ENCODE assay signal across 8 cellular contexts in the genomic region with DNA sequence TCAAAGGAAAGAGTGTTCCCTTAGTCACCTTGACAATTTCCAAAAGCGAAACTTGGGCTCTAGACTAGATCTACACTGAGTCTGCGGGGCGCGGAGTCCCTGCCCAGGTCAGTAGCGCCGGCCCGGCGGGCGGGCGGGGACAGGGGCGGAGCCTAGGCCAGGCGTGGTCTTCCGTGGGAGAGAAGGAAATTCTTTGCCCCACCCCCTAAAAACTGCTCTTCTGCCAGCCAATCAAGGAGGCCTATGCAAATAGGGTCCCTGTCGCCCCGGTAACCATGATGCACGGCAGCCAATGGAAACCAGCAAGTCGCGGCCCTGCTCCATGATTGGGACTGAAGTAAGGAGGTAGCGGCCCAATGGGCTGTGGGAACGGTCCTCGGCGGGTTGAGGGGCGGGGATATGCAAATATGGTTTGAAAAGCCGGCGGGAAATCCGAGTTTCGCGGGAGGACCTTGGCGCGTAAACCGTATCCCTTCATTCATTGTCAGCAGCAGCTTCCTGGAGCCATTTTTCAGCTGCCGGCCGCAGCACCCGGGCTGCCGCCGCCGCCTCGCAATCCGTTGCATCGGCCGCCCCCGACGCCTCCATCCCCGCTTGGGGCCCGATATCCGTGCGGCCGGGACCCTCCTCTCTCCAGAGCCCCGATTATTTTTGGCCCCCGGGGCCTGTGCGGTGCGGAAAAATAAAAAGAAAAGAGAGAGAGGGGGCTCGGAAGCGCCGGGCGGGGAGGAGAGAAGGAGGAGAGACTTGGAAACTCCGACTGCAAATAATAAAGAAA. TPM values are rescaled to one million over a fixed set of nuclear protein-coding genes. Genes with fewer than 3 reads are reported as not detected.
DNase-seq lines count a peak whose midpoint lies in the region; ATAC-seq and TF ChIP-seq lines count a peak whose summit lies in the region.

A gene (plus strand): TSS at position 477 of the 778 bp plus-strand sequence. CDS start 354 bp downstream, outside the sequence.

- H3K4me1 ChIP-seq in SK-N-SH (ENCODE audit: control insufficient read depth in 1 of 2, insufficient read depth in 2 of 2, low read depth in 1 of 2, low read length in 1 of 2) = peaks cover 0 to 2% of the 10 kb centered on the region in 2 experiments; a peak in 1 of 4 replicates

- peak within 1 kb of the TSS; percentile 83 to 86 for H3K4me3 ChIP-seq in SK-N-SH (ENCODE audit: low read depth in 2 of 2, low read length in 1 of 2)

- DNase-seq in GM04504 (ENCODE audit: low read depth) (peak; percentile 100), NCI-H1048 (lab: John Stamatoyannopoulos, UW) (peak; percentile 98), SK-N-SH (peak; percentile 96), germinal center (ENCODE audit: low spot score) (peak; percentile 100), non-pigmented ciliary epithelial cell (ENCODE audit: low read depth) (peak; percentile 99), superior temporal gyrus (ENCODE audit: extremely low spot score) (peak; percentile 99)
- peak; percentile 99 for DNase-seq in activated naive CD4-positive, alpha-beta T cell treated with anti-CD3 and anti-CD28 coated beads, Interleukin-2, amount 50 U/mL, for 16 hours

- H3F3A ChIP-seq in SK-N-SH (replicated peaks; ENCODE audit: insufficient read depth) = peaks cover 11% of the 10 kb centered on the region

- H4K20me1 ChIP-seq in SK-N-SH (ENCODE audit: insufficient read depth) = peaks cover 20% of the 10 kb centered on the region

- peak within 1 kb of the TSS; percentile 92 for H3K4me2 ChIP-seq in SK-N-SH

- TF ChIP-seq CTCF in SK-N-SH (IDR thresholded peaks at IDR 0.05) = no peak

- no peak for TF ChIP-seq RAD21 in SK-N-SH (IDR thresholded peaks at IDR 0.05; ENCODE audit: low read length)

- H3K9ac ChIP-seq in SK-N-SH = peak within 1 kb of the TSS; percentile 99

- CTCF ChIA-PET in SK-N-SH (lab: Yijun Ruan, JAX) = interaction anchor here (0.7 to 2.5 kb wide), 9 partner anchors 10 to 187 kb away, joined by 3 to 10 read pairs (median 4); no protein-coding TSS in a partner anchor

- no peaks in the 10 kb centered on the region for H3K27me3 ChIP-seq in SK-N-SH (ENCODE audit: insufficient read depth)

- H3K9me2 ChIP-seq in SK-N-SH = no peaks in the 10 kb centered on the region

- POLR2A ChIA-PET in SK-N-SH (lab: Yijun Ruan, JAX) = interaction anchor here (1.0 kb wide), 1 partner anchor 1186 kb away, joined by 3 read pairs; no protein-coding TSS in a partner anchor

- peaks cover 8 to 9% of the 10 kb centered on the region in 2 experiments for H3K36me3 ChIP-seq in SK-N-SH (replicated peaks in 1 of 2; ENCODE audit: control insufficient read depth in 1 of 2, insufficient read depth in 2 of 2, low read length in 1 of 2)

- H3K79me2 ChIP-seq in SK-N-SH (ENCODE audit: insufficient read depth) = peaks cover 35% of the 10 kb centered on the region

- under 1% methylated on average over 31 of the region's 57 CpGs for WGBS in SK-N-SH (ENCODE audit: low lambda C conversion rate)

- TF ChIP-seq EP300 in SK-N-SH (IDR thresholded peaks at IDR 0.05; ENCODE audit: borderline replicate concordance in 1 of 2, low read depth in 1 of 2, low read length in 1 of 2) = peak in 1 of 2 experiments; percentile 44; a peak in 1 of 4 replicates

- no peaks in the 10 kb centered on the region for H3K9me3 ChIP-seq in SK-N-SH

- peak; percentile 84 for ATAC-seq in HG02571 (IDR thresholded peaks at IDR 0.05; ENCODE audit: unreplicated experiment)

- peak within 1 kb of the TSS; percentile 93 to 97 for H3K27ac ChIP-seq in SK-N-SH (ENCODE audit: low read depth in 2 of 2, low read length in 1 of 2)

- H2AFZ ChIP-seq in SK-N-SH (ENCODE audit: low read depth) = peak within 1 kb of the TSS; percentile 77

TF ChIP-seq in SK-N-SH, 30 proteins besides CTCF, POLR2A, EP300 and RAD21 (continues in another document):
- no peak for TF ChIP-seq RCOR1 (IDR thresholded peaks at IDR 0.05; ENCODE audit: low read length)
- no peak for TF ChIP-seq JUND (IDR thresholded peaks at IDR 0.05)
- TF ChIP-seq, protein P1, sequence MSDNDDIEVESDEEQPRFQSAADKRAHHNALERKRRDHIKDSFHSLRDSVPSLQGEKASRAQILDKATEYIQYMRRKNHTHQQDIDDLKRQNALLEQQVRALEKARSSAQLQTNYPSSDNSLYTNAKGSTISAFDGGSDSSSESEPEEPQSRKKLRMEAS (IDR thresholded peaks at IDR 0.05; ENCODE audit: low read depth) = no peak; the same call in 1 of the 2 replicates
- no peak for TF ChIP-seq RXRA (IDR thresholded peaks at IDR 0.05; ENCODE audit: borderline replicate concordance, low read depth)
- no peak for TF ChIP-seq FOXJ3 (CRISPR knock-in tag; IDR thresholded peaks at IDR 0.05)
- TF ChIP-seq CHD2 (IDR thresholded peaks at IDR 0.05; ENCODE audit: low read length, partially characterized antibody) = peak; percentile 51
- TF ChIP-seq MXI1 (IDR thresholded peaks at IDR 0.05; ENCODE audit: low read depth, low read length) = peak; percentile 60
- TF ChIP-seq, protein P2, sequence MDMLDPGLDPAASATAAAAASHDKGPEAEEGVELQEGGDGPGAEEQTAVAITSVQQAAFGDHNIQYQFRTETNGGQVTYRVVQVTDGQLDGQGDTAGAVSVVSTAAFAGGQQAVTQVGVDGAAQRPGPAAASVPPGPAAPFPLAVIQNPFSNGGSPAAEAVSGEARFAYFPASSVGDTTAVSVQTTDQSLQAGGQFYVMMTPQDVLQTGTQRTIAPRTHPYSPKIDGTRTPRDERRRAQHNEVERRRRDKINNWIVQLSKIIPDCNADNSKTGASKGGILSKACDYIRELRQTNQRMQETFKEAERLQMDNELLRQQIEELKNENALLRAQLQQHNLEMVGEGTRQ (IDR thresholded peaks at IDR 0.05; ENCODE audit: borderline replicate concordance, low read depth, low read length) = no peak
- no peak; the same call in 1 of the 2 replicates for TF ChIP-seq GABPA (IDR thresholded peaks at IDR 0.05; ENCODE audit: low read depth)
- no peak for TF ChIP-seq NFIC (IDR thresholded peaks at IDR 0.05; ENCODE audit: borderline replicate concordance)
- peak; percentile 86 for TF ChIP-seq YY1 (IDR thresholded peaks at IDR 0.05; ENCODE audit: low read depth)
- TF ChIP-seq ELF1 (IDR thresholded peaks at IDR 0.05) = peak; percentile 62
- no peak for TF ChIP-seq GATA2 (CRISPR knock-in tag; IDR thresholded peaks at IDR 0.05)
- no peak for TF ChIP-seq MEF2A (IDR thresholded peaks at IDR 0.05; ENCODE audit: borderline replicate concordance, low read depth)
- TF ChIP-seq, protein P3, sequence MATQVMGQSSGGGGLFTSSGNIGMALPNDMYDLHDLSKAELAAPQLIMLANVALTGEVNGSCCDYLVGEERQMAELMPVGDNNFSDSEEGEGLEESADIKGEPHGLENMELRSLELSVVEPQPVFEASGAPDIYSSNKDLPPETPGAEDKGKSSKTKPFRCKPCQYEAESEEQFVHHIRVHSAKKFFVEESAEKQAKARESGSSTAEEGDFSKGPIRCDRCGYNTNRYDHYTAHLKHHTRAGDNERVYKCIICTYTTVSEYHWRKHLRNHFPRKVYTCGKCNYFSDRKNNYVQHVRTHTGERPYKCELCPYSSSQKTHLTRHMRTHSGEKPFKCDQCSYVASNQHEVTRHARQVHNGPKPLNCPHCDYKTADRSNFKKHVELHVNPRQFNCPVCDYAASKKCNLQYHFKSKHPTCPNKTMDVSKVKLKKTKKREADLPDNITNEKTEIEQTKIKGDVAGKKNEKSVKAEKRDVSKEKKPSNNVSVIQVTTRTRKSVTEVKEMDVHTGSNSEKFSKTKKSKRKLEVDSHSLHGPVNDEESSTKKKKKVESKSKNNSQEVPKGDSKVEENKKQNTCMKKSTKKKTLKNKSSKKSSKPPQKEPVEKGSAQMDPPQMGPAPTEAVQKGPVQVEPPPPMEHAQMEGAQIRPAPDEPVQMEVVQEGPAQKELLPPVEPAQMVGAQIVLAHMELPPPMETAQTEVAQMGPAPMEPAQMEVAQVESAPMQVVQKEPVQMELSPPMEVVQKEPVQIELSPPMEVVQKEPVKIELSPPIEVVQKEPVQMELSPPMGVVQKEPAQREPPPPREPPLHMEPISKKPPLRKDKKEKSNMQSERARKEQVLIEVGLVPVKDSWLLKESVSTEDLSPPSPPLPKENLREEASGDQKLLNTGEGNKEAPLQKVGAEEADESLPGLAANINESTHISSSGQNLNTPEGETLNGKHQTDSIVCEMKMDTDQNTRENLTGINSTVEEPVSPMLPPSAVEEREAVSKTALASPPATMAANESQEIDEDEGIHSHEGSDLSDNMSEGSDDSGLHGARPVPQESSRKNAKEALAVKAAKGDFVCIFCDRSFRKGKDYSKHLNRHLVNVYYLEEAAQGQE (IDR thresholded peaks at IDR 0.05; ENCODE audit: low read depth, low read length) = peak; percentile 29; the same call in 1 of the 2 replicates
- TF ChIP-seq TEAD4 (IDR thresholded peaks at IDR 0.05; ENCODE audit: borderline replicate concordance, insufficient read depth) = no peak
- no peak for TF ChIP-seq SMC3 (IDR thresholded peaks at IDR 0.05; ENCODE audit: low read depth, low read length)
- peak; percentile 6; the same call in 1 of the 2 replicates for TF ChIP-seq FOSL2 (IDR thresholded peaks at IDR 0.05; ENCODE audit: borderline replicate concordance, low read depth)
- TF ChIP-seq TAF1 (IDR thresholded peaks at IDR 0.05; ENCODE audit: borderline replicate concordance, low read depth, low read length) = peak; percentile 94
- TF ChIP-seq, protein P4, sequence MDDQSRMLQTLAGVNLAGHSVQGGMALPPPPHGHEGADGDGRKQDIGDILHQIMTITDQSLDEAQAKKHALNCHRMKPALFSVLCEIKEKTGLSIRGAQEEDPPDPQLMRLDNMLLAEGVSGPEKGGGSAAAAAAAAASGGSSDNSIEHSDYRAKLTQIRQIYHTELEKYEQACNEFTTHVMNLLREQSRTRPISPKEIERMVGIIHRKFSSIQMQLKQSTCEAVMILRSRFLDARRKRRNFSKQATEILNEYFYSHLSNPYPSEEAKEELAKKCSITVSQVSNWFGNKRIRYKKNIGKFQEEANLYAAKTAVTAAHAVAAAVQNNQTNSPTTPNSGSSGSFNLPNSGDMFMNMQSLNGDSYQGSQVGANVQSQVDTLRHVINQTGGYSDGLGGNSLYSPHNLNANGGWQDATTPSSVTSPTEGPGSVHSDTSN (IDR thresholded peaks at IDR 0.05) = peak; percentile 55; the same call in 1 of the 2 replicates
- TF ChIP-seq EZH2phosphoT487 (IDR thresholded peaks at IDR 0.05; ENCODE audit: borderline replicate concordance, low read depth) = no peak

RNA-seq across cellular contexts. Expression of the gene that starts here (rescaled TPM):
- 12.7 and 14.4 TPM in 2 replicates for polyA plus RNA-seq in SK-N-SH (2012; rRNA removed)
- 14.6 and 15.0 TPM in 2 replicates for polyA plus RNA-seq in SK-N-SH (2012; cell fraction: cytosol; rRNA removed)
- 32.4 and 47.0 TPM in 2 replicates for polyA plus RNA-seq in SK-N-SH (2012; cell fraction: nucleus; rRNA removed)

Comparison
In these comparisons a context has a peak if more than half of its experiments do, and no peak if none do; other contexts are left out.
1. Peak in every context shown above with its lines: DNase-seq, ATAC-seq, H3K4me3 ChIP-seq and H3K27ac ChIP-seq.